In genomic region chr2:233688341-233688740, GRCh38 we compare ENCODE assay signal across 25 cellular contexts. TPM values are rescaled to one million over a fixed set of nuclear protein-coding genes. Genes with fewer than 3 reads are reported as not detected.
DNase-seq lines count a peak whose midpoint lies in the region; ATAC-seq, FAIRE-seq and TF ChIP-seq lines count a peak whose summit lies in the region.
"Had no signal": no experiment of that assay in that cellular context is flagged by ENCODE, and none has a peak within 500 bp of the region (broad histone marks: within the 10 kb centered on the region; RNA-seq: fewer than 3 reads in every experiment).

No MANE protein-coding gene starts in this region.

- no peak for TF ChIP-seq RAD21 in A549 (conservative IDR thresholded peaks at IDR 0.05 in 1 of 2, IDR thresholded peaks at IDR 0.05 in 1 of 2)

- H3F3A ChIP-seq in PC-9 (ENCODE audit: insufficient read depth, low read depth), result peaks cover 52% of the 10 kb centered on the region

- FAIRE-seq in A549 (lab: Jason Lieb, UNC), result no peak
- FAIRE-seq: GM12891, GM18507 had no signal

- H2AFZ ChIP-seq in PC-9, result no peak overlapping the region
- H2AFZ ChIP-seq: GM23248 had no signal

- H3K79me2 ChIP-seq in PC-9 (ENCODE audit: low read depth), result peaks cover 24% of the 10 kb centered on the region

- TF ChIP-seq EP300 in A549 (IDR thresholded peaks at IDR 0.05), result no peak

- ATAC-seq in A549, result no peak
- ATAC-seq in mucosa of descending colon, result no peak
- ATAC-seq in GM21737 (IDR thresholded peaks at IDR 0.05; ENCODE audit: unreplicated experiment), result no peak
- no peak for ATAC-seq in HG02973 (IDR thresholded peaks at IDR 0.05; ENCODE audit: unreplicated experiment)
- ATAC-seq: HCT116 had no signal

- H3K4me3 ChIP-seq in A549, result no peak overlapping the region
- no peak overlapping the region for H3K4me3 ChIP-seq in PC-9
- H3K4me3 ChIP-seq in prostate gland, result no peak overlapping the region
- no peak overlapping the region for H3K4me3 ChIP-seq in mucosa of descending colon
- H3K4me3 ChIP-seq: GM23248 had no signal

- H3K4me1 ChIP-seq in A549 (peaks cover 35% of the 10 kb centered on the region), PC-9 (replicated peaks; ENCODE audit: insufficient read depth) (peaks cover 35% of the 10 kb centered on the region), prostate gland (replicated peaks) (no peaks in the 10 kb centered on the region), mucosa of descending colon (ENCODE audit: low read depth) (peaks cover 34% of the 10 kb centered on the region)

- H3K4me2 ChIP-seq in A549 (no peak overlapping the region), PC-9 (no peak overlapping the region)

- no peak for TF ChIP-seq POLR2A in A549 (IDR thresholded peaks at IDR 0.05; ENCODE audit: low read length)
- no peak for TF ChIP-seq POLR2A in prostate gland (IDR thresholded peaks at IDR 0.05)

- intact Hi-C loops in PC-9 (cut with micrococcal nuclease; ENCODE audit: unreplicated experiment), result no loop called here
- intact Hi-C loops in prostate gland (cut with DNase I), result no loop called here
- intact Hi-C loops in mucosa of descending colon (cut with DNase I, micrococcal nuclease), result no loop called here

- WGBS in A549 (ENCODE audit: missing lambda C conversion rate), result 61% methylated on average over 5 of the region's 5 CpGs
- WGBS in prostate gland, result 86% methylated on average over 5 of the region's 5 CpGs

- no peaks in the 10 kb centered on the region for H3K27me3 ChIP-seq in PC-9 (ENCODE audit: insufficient read depth, low read depth)
- no peaks in the 10 kb centered on the region for H3K27me3 ChIP-seq in prostate gland (replicated peaks; ENCODE audit: insufficient read depth)

- H3K36me3 ChIP-seq in PC-9 (ENCODE audit: low read depth) (peaks cover 13% of the 10 kb centered on the region), prostate gland (no peaks in the 10 kb centered on the region), mucosa of descending colon (ENCODE audit: low read depth) (no peaks in the 10 kb centered on the region)

- H3K9me2 ChIP-seq in PC-9 (ENCODE audit: insufficient read depth), result no peaks in the 10 kb centered on the region

- TF ChIP-seq CTCF in A549 (IDR thresholded peaks at IDR 0.05) (no peak), PC-9 (conservative IDR thresholded peaks at IDR 0.05) (no peak), prostate gland (IDR thresholded peaks at IDR 0.05) (no peak), mucosa of descending colon (IDR thresholded peaks at IDR 0.05) (no peak)

- H3K9me3 ChIP-seq in A549, result peaks cover 48% of the 10 kb centered on the region
- H3K9me3 ChIP-seq in PC-9 (ENCODE audit: insufficient read depth, low read depth), result no peaks in the 10 kb centered on the region
- no peaks in the 10 kb centered on the region for H3K9me3 ChIP-seq in prostate gland
- H3K9me3 ChIP-seq in mucosa of descending colon, result no peaks in the 10 kb centered on the region

- CTCF ChIA-PET in A549 (lab: Yijun Ruan, JAX) (interaction anchor here (0.7 to 0.8 kb wide), 2 partner anchors 8 to 245 kb away, joined by 3 read pairs; no protein-coding TSS in a partner anchor), PC-9 (lab: Charles Lee) (no interaction called here)

- no peak for DNase-seq in A549 (ENCODE audit: low read depth in 1 of 2, low spot score in 1 of 2)
- DNase-seq in DMS53 (lab: John Stamatoyannopoulos, UW), result peak; percentile 62
- peak; percentile 38 for DNase-seq in LoVo (ENCODE audit: low spot score)
- no peak for DNase-seq in PC-9
- DNase-seq in prostate gland (ENCODE audit: low spot score), result no peak
- no peak for DNase-seq in mucosa of descending colon
- DNase-seq: 8988T; C1 segment of cervical spinal cord; CD4-positive, alpha-beta memory T cell; COR-L47; DMS153; DMS79 treated with DMSO at 0.1 percent for 48 hours; GF-D8; GM23248; H9 had no signal

- no TSS peak for BruUV-seq in PC-9 (replicated peaks; lab: Mats Ljungman, UMichigan)

- no peaks in the 10 kb centered on the region for H4K20me1 ChIP-seq in PC-9 (ENCODE audit: insufficient read depth)

- POLR2A ChIA-PET in A549 (lab: Yijun Ruan, JAX), result no interaction called here
- POLR2A ChIA-PET in PC-9 (lab: Charles Lee; ENCODE audit: unreplicated experiment), result no interaction called here

- H3K27ac ChIP-seq in A549 (peak overlapping the region; percentile 85 to 100), PC-9 (peak overlapping the region; percentile 97; the same call in 1 of the 2 replicates), prostate gland (no peak overlapping the region)
- H3K27ac ChIP-seq: GM23248 had no signal

TF ChIP-seq in A549, 52 proteins besides CTCF, POLR2A, EP300 and RAD21:
- no peak for TF ChIP-seq BCL3 (IDR thresholded peaks at IDR 0.05)

RNA-seq across cellular contexts. Expression of gene UGT1A6, which starts 4.3 kb away (rescaled TPM):
- polyA plus RNA-seq in A549 (2011; rRNA removed), result 3.5 and 5.5 TPM in 2 replicates
- polyA plus RNA-seq in A549 (2012; cell fraction: cytosol; rRNA removed), result 0.63 and 0.67 TPM in 2 replicates
- polyA plus RNA-seq in A549 (2012; cell fraction: nucleus; rRNA removed), result 1.3 and 2.8 TPM in 2 replicates
- 2.0 to 2.9 TPM (median 2.5 TPM) in 3 replicates for polyA plus RNA-seq in A549 (2017; fragmentation: RNase III; extraction: RNeasy Plus Mini Kit Qiagen cat#74134 plus additional on column Dnase treatment)
- 4.1 and 4.9 TPM in 2 replicates for polyA minus RNA-seq in A549 (2011; rRNA and poly(A)+ RNA removed)
- total RNA-seq in PC-9 (2021), result 549 and 643 TPM in 2 replicates
- 1 to 10 TPM in 1 of 2 donors, under 1 TPM in 1; 0.85 to 6.6 TPM for total RNA-seq in prostate gland
- total RNA-seq in mucosa of descending colon, result 10 to 100 TPM in 1 of 3 donors, 1 to 10 TPM in 2; 8.5 to 19.3 (median 8.7) TPM
- total RNA-seq: A673; CD4-positive, alpha-beta memory T cell; Daoy; G401; GM23248; H9 had no signal
- polyA plus RNA-seq: BJ; CD4-positive, alpha-beta memory T cell; GM23248 had no signal

RNA-seq across cellular contexts. Expression of gene UGT1A7, which starts 6.6 kb away (rescaled TPM):
- polyA plus RNA-seq in A549 (2011; rRNA removed) (8.9 and 10.0 TPM in 2 replicates), A549 (2017; fragmentation: RNase III; extraction: RNeasy Plus Mini Kit Qiagen cat#74134 plus additional on column Dnase treatment) (6.9 to 9.8 TPM (median 9.3 TPM) in 3 replicates)
- polyA plus RNA-seq in A549 (2012; cell fraction: cytosol; rRNA removed), result 0.93 and 1.1 TPM in 2 replicates
- polyA plus RNA-seq in A549 (2012; cell fraction: nucleus; rRNA removed), result 1.2 and 2.3 TPM in 2 replicates
- 3.8 and 5.9 TPM in 2 replicates for polyA minus RNA-seq in A549 (2011; rRNA and poly(A)+ RNA removed)
- total RNA-seq in PC-9 (2021) (20.3 and 26.7 TPM in 2 replicates), prostate gland (under 1 TPM in 1 of 2 donors, not detected in 1; 0.46 TPM), mucosa of descending colon (10 to 100 TPM in 1 of 3 donors, 1 to 10 TPM in 2; 5.4 to 19.5 (median 5.9) TPM)
- total RNA-seq: A673; CD4-positive, alpha-beta memory T cell; G401; GM23248; H4; H9 had no signal
- polyA plus RNA-seq: BJ; CD4-positive, alpha-beta memory T cell; GM23248 had no signal

RNA-seq across cellular contexts. Expression of gene UGT1A9, which starts 16.6 kb away (rescaled TPM):
- polyA plus RNA-seq in A549 (2011; rRNA removed) (10.6 and 11.0 TPM in 2 replicates), A549 (2017; fragmentation: RNase III; extraction: RNeasy Plus Mini Kit Qiagen cat#74134 plus additional on column Dnase treatment) (10.3 to 13.1 TPM (median 11.8 TPM) in 3 replicates)
- polyA plus RNA-seq in A549 (2012; cell fraction: cytosol; rRNA removed), result 2.7 and 2.8 TPM in 2 replicates
- polyA plus RNA-seq in A549 (2012; cell fraction: nucleus; rRNA removed), result 3.6 and 5.4 TPM in 2 replicates
- polyA minus RNA-seq in A549 (2011; rRNA and poly(A)+ RNA removed), result 4.4 and 5.9 TPM in 2 replicates
- total RNA-seq in PC-9 (2021) (not detected in 2 replicates), prostate gland (not detected), mucosa of descending colon (10 to 100 TPM in 1 of 3 donors, 1 to 10 TPM in 2; 3.6 to 11.4 (median 4.0) TPM)
- total RNA-seq: A673; CD4-positive, alpha-beta memory T cell; G401; GM23248; H9 had no signal
- polyA plus RNA-seq: BJ; CD4-positive, alpha-beta memory T cell; GM23248 had no signal

RNA-seq across cellular contexts. Expression of gene UGT1A5, which starts 24.4 kb away (rescaled TPM):
- polyA plus RNA-seq in A549 (2011; rRNA removed), result 0.05 TPM in 1 of 2 replicates, not detected in the other
- polyA plus RNA-seq in A549 (2012; cell fraction: cytosol; rRNA removed), result 0.03 and 0.04 TPM in 2 replicates
- polyA plus RNA-seq in A549 (2012; cell fraction: nucleus; rRNA removed), result 0.02 TPM in 1 of 2 replicates, not detected in the other
- polyA plus RNA-seq in A549 (2017; fragmentation: RNase III; extraction: RNeasy Plus Mini Kit Qiagen cat#74134 plus additional on column Dnase treatment), result 0.12 TPM in 1 of 3 replicates, not detected in the others
- polyA minus RNA-seq in A549 (2011; rRNA and poly(A)+ RNA removed), result 1.1 and 1.2 TPM in 2 replicates
- total RNA-seq in PC-9 (2021), result 71.3 and 91.2 TPM in 2 replicates
- total RNA-seq in prostate gland, result under 1 TPM in 1 of 2 donors, not detected in 1; 0.41 TPM
- total RNA-seq in mucosa of descending colon, result 1 to 10 TPM; 2.1 to 6.5 (median 2.4) TPM
- total RNA-seq: A673; CD4-positive, alpha-beta memory T cell; G401; GM23248; H4; H9 had no signal
- polyA plus RNA-seq: BJ; CD4-positive, alpha-beta memory T cell; GM23248 had no signal

RNA-seq across cellular contexts. Expression of gene UGT1A4, which starts 30.2 kb away (rescaled TPM):
- polyA plus RNA-seq in A549 (2011; rRNA removed) (0.09 and 0.13 TPM in 2 replicates), A549 (2017; fragmentation: RNase III; extraction: RNeasy Plus Mini Kit Qiagen cat#74134 plus additional on column Dnase treatment) (0.05 to 0.14 TPM (median 0.12 TPM) in 3 replicates)
- polyA plus RNA-seq in A549 (2012; cell fraction: cytosol; rRNA removed), result 0.10 and 0.20 TPM in 2 replicates
- 0.30 and 0.43 TPM in 2 replicates for polyA plus RNA-seq in A549 (2012; cell fraction: nucleus; rRNA removed)
- 1.4 and 1.6 TPM in 2 replicates for polyA minus RNA-seq in A549 (2011; rRNA and poly(A)+ RNA removed)
- total RNA-seq in PC-9 (2021) (73.6 and 93.0 TPM in 2 replicates), prostate gland (not detected), mucosa of descending colon (1 to 10 TPM; 2.4 to 7.0 (median 2.9) TPM)
- total RNA-seq: CD4-positive, alpha-beta memory T cell; Daoy; G401; GM23248; H9 had no signal
- polyA plus RNA-seq: BJ; CD4-positive, alpha-beta memory T cell; GM23248 had no signal

Comparison
In these comparisons a context has a peak if more than half of its experiments do, and no peak if none do; other contexts are left out.
1. DNase-seq: peak in DMS53 (single experiment) and LoVo (single experiment); none in A549 (0 of 2), PC-9 (0 of 2), prostate gland (single experiment) and mucosa of descending colon (0 of 3).
2. H3K27ac ChIP-seq: peak in A549 (2 of 2) and PC-9 (single experiment); none in prostate gland (0 of 2).
3. RNA of gene UGT1A6, which starts 4.3 kb away (total RNA-seq): 549 to 643 TPM in PC-9; 8.5 to 19.3 TPM in mucosa of descending colon and 0.85 to 6.6 TPM in prostate gland; every median in the first group is over 10 times any median in the second.
4. RNA of gene UGT1A7, which starts 6.6 kb away (total RNA-seq): 20.3 to 26.7 TPM in PC-9 and 5.4 to 19.5 TPM in mucosa of descending colon; 0.46 TPM in prostate gland; every median in the first group is over 4 times any median in the second.